8 cellular contexts compared by ENCODE assay signal in genomic region chr9:69121155-69122085, GRCh38. TPM values are rescaled to one million over a fixed set of nuclear protein-coding genes. Genes with fewer than 3 reads are reported as not detected.
DNase-seq lines count a peak whose midpoint lies in the region; ATAC-seq and TF ChIP-seq lines count a peak whose summit lies in the region.

No MANE protein-coding gene starts in this region.

- peak overlapping the region; percentile 86 for H3K18ac ChIP-seq in mesendoderm (ENCODE audit: low read length)

- no peak overlapping the region for H4K8ac ChIP-seq in mesendoderm (ENCODE audit: low read depth, low read length)

- H3K4me1 ChIP-seq in mesendoderm (ENCODE audit: control insufficient read depth, low read depth, low read length), result peaks cover 4% of the 10 kb centered on the region

- H3K4me3 Mint-ChIP-seq in effector memory CD8-positive, alpha-beta T cell, result peak overlapping the region; percentile 89 to 90
- H3K4me3 Mint-ChIP-seq in stimulated activated naive CD8-positive, alpha-beta T cell treated with anti-CD3 and anti-CD28 coated beads, Interleukin-15, Interleukin-2, amounts not matched to agents 100 ng/mL and 50 ng/mL, for 24 hours, result peak overlapping the region; percentile 86

- peak overlapping the region; percentile 80 for H3K9ac ChIP-seq in mesendoderm (ENCODE audit: low read length)

- H3K27me3 Mint-ChIP-seq in effector memory CD8-positive, alpha-beta T cell, result peaks cover 0 to 20% of the 10 kb centered on the region in 2 donors
- H3K27me3 Mint-ChIP-seq in stimulated activated naive CD8-positive, alpha-beta T cell treated with anti-CD3 and anti-CD28 coated beads, Interleukin-15, Interleukin-2, amounts not matched to agents 100 ng/mL and 50 ng/mL, for 24 hours, result peaks cover 12% of the 10 kb centered on the region

- H3K36me3 ChIP-seq in mesendoderm (ENCODE audit: control insufficient read depth, insufficient read depth, low read length), result no peaks in the 10 kb centered on the region

- H3K4me3 ChIP-seq in NB4 (ENCODE audit: low read depth, low read length), result peak overlapping the region; percentile 44
- peak overlapping the region; percentile 80 for H3K4me3 ChIP-seq in mesendoderm (ENCODE audit: low read length)

- no peak for TF ChIP-seq POLR2A in NB4 (IDR thresholded peaks at IDR 0.05; ENCODE audit: extremely low read depth, insufficient read length)

- no CpG with 5 or more reads among the region's 87 CpGs for WGBS in mesendoderm (ENCODE audit: extremely low coverage, insufficient coverage, low lambda C conversion rate)

- H3K4me2 ChIP-seq in mesendoderm (ENCODE audit: low read length), result peak overlapping the region; percentile 78

- H3K27ac ChIP-seq in mesendoderm (ENCODE audit: low read depth, low read length), result peak overlapping the region; percentile 92

- H3K27ac Mint-ChIP-seq in effector memory CD8-positive, alpha-beta T cell, result peak overlapping the region in 1 of 2 donors; percentile 59
- H3K27ac Mint-ChIP-seq in stimulated activated naive CD8-positive, alpha-beta T cell treated with anti-CD3 and anti-CD28 coated beads, Interleukin-15, Interleukin-2, amounts not matched to agents 100 ng/mL and 50 ng/mL, for 24 hours, result no peak overlapping the region

- H2AK5ac ChIP-seq in mesendoderm (ENCODE audit: low read length), result no peak overlapping the region

- TF ChIP-seq CTCF in NB4 (IDR thresholded peaks at IDR 0.05; ENCODE audit: low read depth, low read length), result no peak

- peak overlapping the region; percentile 0 for H2BK15ac ChIP-seq in mesendoderm (replicated peaks; ENCODE audit: low read depth)

- CTCF ChIA-PET in HEK293T (lab: Yijun Ruan, JAX), result interaction anchor here (0.8 to 1.2 kb wide), 2 partner anchors 13 to 85 kb away, joined by 3 read pairs; no protein-coding TSS in a partner anchor

- H3K56ac ChIP-seq in mesendoderm (ENCODE audit: low read length), result peak overlapping the region; percentile 93

- ATAC-seq in activated CD4-positive, CD25-positive, alpha-beta regulatory T cell treated with anti-CD3 and anti-CD28 coated beads, Interleukin-2, amount 50 U/mL, for 24 hours, result peak; percentile 63 to 68
- ATAC-seq in effector memory CD8-positive, alpha-beta T cell (replicated peaks), result peak; percentile 72

- peaks cover 4% of the 10 kb centered on the region for H3K36me3 Mint-ChIP-seq in effector memory CD8-positive, alpha-beta T cell (ENCODE audit: insufficient read depth)
- H3K36me3 Mint-ChIP-seq in stimulated activated naive CD8-positive, alpha-beta T cell treated with anti-CD3 and anti-CD28 coated beads, Interleukin-15, Interleukin-2, amounts not matched to agents 100 ng/mL and 50 ng/mL, for 24 hours (ENCODE audit: low read depth), result no peaks in the 10 kb centered on the region

- H2BK5ac ChIP-seq in mesendoderm (ENCODE audit: low read length), result peak overlapping the region; percentile 31

- peaks cover 5% of the 10 kb centered on the region for H3K79me2 ChIP-seq in mesendoderm (ENCODE audit: control insufficient read depth, insufficient read depth, low read length)

- H3K4me1 Mint-ChIP-seq in effector memory CD8-positive, alpha-beta T cell (ENCODE audit: low read depth in 2 of 2), result peaks cover 4 to 8% of the 10 kb centered on the region in 2 donors
- peaks cover 19% of the 10 kb centered on the region for H3K4me1 Mint-ChIP-seq in stimulated activated naive CD8-positive, alpha-beta T cell treated with anti-CD3 and anti-CD28 coated beads, Interleukin-15, Interleukin-2, amounts not matched to agents 100 ng/mL and 50 ng/mL, for 24 hours (ENCODE audit: low read depth)

- no peaks in the 10 kb centered on the region for H3K27me3 ChIP-seq in mesendoderm (ENCODE audit: insufficient read depth, low read length, poor library complexity)

- peak overlapping the region; percentile 95 for H3K4ac ChIP-seq in mesendoderm (ENCODE audit: low read depth, low read length)

- POLR2A ChIA-PET in HEK293T (lab: Yijun Ruan, JAX), result no interaction called here

- no peak overlapping the region for H3K23ac ChIP-seq in mesendoderm (ENCODE audit: low read length)

- H3K9me3 Mint-ChIP-seq in effector memory CD8-positive, alpha-beta T cell, result no peaks in the 10 kb centered on the region
- no peaks in the 10 kb centered on the region for H3K9me3 Mint-ChIP-seq in stimulated activated naive CD8-positive, alpha-beta T cell treated with anti-CD3 and anti-CD28 coated beads, Interleukin-15, Interleukin-2, amounts not matched to agents 100 ng/mL and 50 ng/mL, for 24 hours

- no peak overlapping the region for H4K5ac ChIP-seq in mesendoderm (ENCODE audit: low read length)

- peaks cover 2% of the 10 kb centered on the region for H3K79me1 ChIP-seq in mesendoderm (ENCODE audit: low read length)

- H2BK120ac ChIP-seq in mesendoderm (ENCODE audit: low read depth, low read length), result peak overlapping the region; percentile 95

- DNase-seq in NCI-H82 (lab: John Stamatoyannopoulos, UW) (peak; percentile 64), NCI-H82 treated with DMSO at 0.1 percent for 48 hours (lab: John Stamatoyannopoulos, UW; ENCODE audit: unreplicated experiment) (no peak), HEK293T (ENCODE audit: extremely low spot score) (peak; percentile 39), NB4 (ENCODE audit: low read depth) (peak; percentile 41), mesendoderm (peak; percentile 70)
- DNase-seq in effector memory CD8-positive, alpha-beta T cell, result no peak

TF ChIP-seq in HEK293T, 16 proteins besides CTCF, POLR2A, EP300 and RAD21:
- TF ChIP-seq TARDBP (IDR thresholded peaks at IDR 0.05) (no peak), L3MBTL2 (conservative IDR thresholded peaks at IDR 0.05) (peak; percentile 44)

RNA-seq across cellular contexts. Expression of gene TJP2, which starts 52.7 kb away (rescaled TPM):
- polyA plus RNA-seq in mesendoderm (2013, experiment 1 of 2), result 65.2 TPM
- 64.3 TPM for polyA plus RNA-seq in mesendoderm (2013, experiment 2 of 2)

Comparison
In these comparisons a context has a peak if more than half of its experiments do, and no peak if none do; other contexts are left out.
1. DNase-seq: peak in NCI-H82 (single experiment), HEK293T (single experiment), NB4 (single experiment) and mesendoderm (single experiment); none in NCI-H82 treated with DMSO at 0.1 percent for 48 hours (single experiment) and effector memory CD8-positive, alpha-beta T cell (0 of 3).